33 cellular contexts compared by ENCODE assay signal in the genomic region with DNA sequence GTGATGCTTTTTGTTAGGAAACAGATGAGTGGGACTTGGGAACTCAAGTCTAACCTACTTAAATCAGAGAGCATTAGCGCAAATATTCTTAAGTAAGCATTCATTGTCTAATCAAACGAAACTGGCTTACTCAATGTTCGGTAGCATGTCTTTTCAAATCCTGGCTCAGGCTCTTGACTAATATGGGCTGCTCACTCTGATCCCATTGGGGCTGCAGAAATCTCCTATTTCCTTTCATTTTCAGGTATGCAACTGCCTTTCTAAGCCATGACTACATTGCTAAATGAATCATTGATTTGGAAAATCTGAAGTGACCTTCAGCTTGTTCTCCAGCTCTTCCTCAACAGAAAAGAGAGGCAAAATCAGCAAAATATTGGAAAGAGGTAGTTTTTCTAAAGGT.
DNase-seq lines count a peak whose midpoint lies in the region; ATAC-seq and TF ChIP-seq lines count a peak whose summit lies in the region.
"Had no signal": no experiment of that assay in that cellular context is flagged by ENCODE, and none has a peak within 500 bp of the region (broad histone marks: within the 10 kb centered on the region; RNA-seq: fewer than 3 reads in every experiment).

No MANE protein-coding gene starts in this region.

- H3K9me3 ChIP-seq in WERI-Rb-1 (ENCODE audit: severe bottlenecking) (no peaks in the 10 kb centered on the region), fibroblast of lung (ENCODE audit: control insufficient read depth, insufficient read depth, low read depth, low read length) (no peaks in the 10 kb centered on the region)
- H3K9me3 ChIP-seq: BE2C, esophagus squamous epithelium, gastroesophageal sphincter, ovary, stomach, uterus had no signal

- H3K27me3 ChIP-seq in WERI-Rb-1 (ENCODE audit: insufficient read depth, low read depth, severe bottlenecking), result no peaks in the 10 kb centered on the region
- H3K27me3 ChIP-seq in fibroblast of lung (ENCODE audit: control insufficient read depth, insufficient read depth, low read length), result no peaks in the 10 kb centered on the region
- H3K27me3 ChIP-seq: BE2C, esophagus squamous epithelium, gastroesophageal sphincter, hepatocyte, stomach, uterus had no signal

- no peak overlapping the region for H3K9ac ChIP-seq in fibroblast of lung (ENCODE audit: insufficient read depth, low read length)

- TF ChIP-seq CTCF in WERI-Rb-1 (IDR thresholded peaks at IDR 0.05; ENCODE audit: low read depth, low read length) (no peak), fibroblast of lung (conservative IDR thresholded peaks at IDR 0.05 in 1 of 2, IDR thresholded peaks at IDR 0.05 in 1 of 2; ENCODE audit: low read depth in 1 of 2, low read length in 2 of 2) (no peak), retinal pigment epithelial cell (conservative IDR thresholded peaks at IDR 0.05; ENCODE audit: low read depth, low read length) (no peak)

- no peaks in the 10 kb centered on the region for H3K79me2 ChIP-seq in fibroblast of lung (ENCODE audit: control insufficient read depth, insufficient read depth, low read length)
- H3K79me2 ChIP-seq: hepatocyte had no signal

- intact Hi-C loops in sciatic nerve (cut with DNase I), result no loop called here

- H3K36me3 ChIP-seq in WERI-Rb-1 (no peaks in the 10 kb centered on the region), fibroblast of lung (ENCODE audit: control insufficient read depth, insufficient read depth, low read length) (no peaks in the 10 kb centered on the region)
- H3K36me3 ChIP-seq: BE2C, esophagus squamous epithelium, gastroesophageal sphincter, ovary, stomach, uterus had no signal

- H3K4me3 ChIP-seq in WERI-Rb-1 (ENCODE audit: low read depth, low read length), result no peak overlapping the region
- no peak overlapping the region for H3K4me3 ChIP-seq in fibroblast of lung (replicated peaks in 1 of 4; ENCODE audit: control extremely low read depth in 1 of 4, insufficient read depth in 1 of 4, low read depth in 3 of 4, low read length in 4 of 4)
- no peak overlapping the region for H3K4me3 ChIP-seq in retinal pigment epithelial cell (ENCODE audit: low read length)
- H3K4me3 ChIP-seq: esophagus squamous epithelium, gastroesophageal sphincter, hepatocyte, ovary, stomach, uterus had no signal

- ATAC-seq in sciatic nerve, result no peak
- no peak for ATAC-seq in GM19035 (IDR thresholded peaks at IDR 0.05; ENCODE audit: unreplicated experiment)
- ATAC-seq: CD8-positive, alpha-beta T cell; gastroesophageal sphincter; left lobe of liver; Panc1; right cardiac atrium; WTC11 had no signal

- DNase-seq in M059J (ENCODE audit: low read depth) (peak; percentile 39), WERI-Rb-1 (peak; percentile 18), fibroblast of lung (ENCODE audit: low read depth in 2 of 2) (peak; percentile 1 to 3), retinal pigment epithelial cell (ENCODE audit: low read depth) (peak; percentile 31), AG08396 (ENCODE audit: low spot score) (no peak), sciatic nerve (ENCODE audit: low spot score) (no peak)
- DNase-seq: ACHN; activated CD4-positive, alpha-beta T cell treated with anti-CD3 and anti-CD28 coated beads, Interleukin-2, amount 10 ng/mL, durations not matched to agents 7 days and 5 days; activated effector memory CD4-positive, alpha-beta T cell treated with Interleukin-2 at 50 U/mL for 16 hours; anterior cingulate cortex; BE2C; CD8-positive, alpha-beta T cell; DMS 273 treated with DMSO at 0.1 percent for 48 hours; endodermal cell; esophagus squamous epithelium; NCI-H1105; NCI-H1930; NCI-H345; NCI-H69; ovary; right cardiac atrium; SIG-M5; stimulated activated CD4-positive, alpha-beta T cell treated with anti-CD3 and anti-CD28 coated beads, Interleukin-12 subunit alpha, Interleukin-12 subunit beta, amount 100 ng/mL, for 4 hours; stimulated activated CD4-positive, alpha-beta T cell treated with anti-CD3 and anti-CD28 coated beads, Interleukin-4, amount 100 ng/mL, for 1 hour; stomach; T1000; uterus had no signal

- H3K4me2 ChIP-seq in fibroblast of lung (ENCODE audit: extremely low read depth, insufficient read depth, low read length), result no peak overlapping the region
- H3K4me2 ChIP-seq: hepatocyte had no signal

- H3K27ac ChIP-seq in WERI-Rb-1 (no peak overlapping the region), fibroblast of lung (ENCODE audit: insufficient read depth, low read length) (no peak overlapping the region)
- H3K27ac ChIP-seq: esophagus squamous epithelium, gastroesophageal sphincter, hepatocyte, ovary, stomach, uterus had no signal

- H2AFZ ChIP-seq in fibroblast of lung (ENCODE audit: low read length), result no peak overlapping the region
- H2AFZ ChIP-seq: hepatocyte had no signal

- no peaks in the 10 kb centered on the region for H4K20me1 ChIP-seq in fibroblast of lung (ENCODE audit: control insufficient read depth, extremely low read depth, insufficient read depth, low read length)

- H3K4me1 ChIP-seq in fibroblast of lung (ENCODE audit: control insufficient read depth, extremely low read depth, insufficient read depth, low read length), result no peaks in the 10 kb centered on the region
- H3K4me1 ChIP-seq: BE2C, esophagus squamous epithelium, gastroesophageal sphincter, stomach, uterus had no signal

Comparison
In these comparisons a context has a peak if more than half of its experiments do, and no peak if none do; other contexts are left out.
1. DNase-seq: peak in M059J (single experiment), WERI-Rb-1 (single experiment), fibroblast of lung (2 of 2) and retinal pigment epithelial cell (single experiment); none in AG08396 (single experiment) and sciatic nerve (single experiment).